ENCODE assay signal across 8 cellular contexts in the genomic region with DNA sequence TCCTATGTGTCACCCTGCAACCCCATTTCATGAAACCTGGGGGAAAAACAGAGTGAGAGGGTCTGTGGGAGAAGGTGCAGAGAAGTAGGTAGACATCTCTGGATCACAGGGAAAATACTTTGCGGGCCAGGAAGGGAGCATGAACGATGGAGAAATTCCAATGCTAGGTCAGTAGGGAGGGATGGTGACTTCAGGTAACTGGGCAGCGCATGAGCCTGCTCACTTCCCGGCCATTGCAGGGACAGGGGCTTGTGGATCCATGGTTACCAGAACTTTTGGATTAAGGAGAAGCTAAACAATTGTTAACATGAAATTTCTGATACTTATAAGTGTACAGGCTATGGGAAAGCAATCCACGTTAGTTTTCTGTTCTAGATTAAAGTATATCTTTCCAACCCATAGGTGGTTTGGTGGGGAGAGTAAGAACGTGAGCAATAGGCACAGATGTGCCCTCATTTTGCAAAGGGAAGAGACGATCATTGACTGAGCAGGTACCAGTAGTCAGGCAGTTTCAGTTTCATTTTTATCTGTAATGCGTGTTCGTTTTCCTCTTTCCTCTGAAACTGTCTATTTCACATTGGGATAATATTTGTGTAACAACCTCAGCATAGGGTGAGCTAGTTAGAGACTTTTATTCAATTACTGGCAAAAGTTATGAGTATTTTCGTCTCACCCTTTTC.
A peak's percentile ranks its signal among the peaks of the same experiment; 100 is the strongest.
DNase-seq lines count a peak whose midpoint lies in the region; ATAC-seq and TF ChIP-seq lines count a peak whose summit lies in the region.

No MANE protein-coding gene starts in this region.

- CTCF ChIA-PET in mammary epithelial cell (lab: Charles Lee; ENCODE audit: low non-redundant PET) (no interaction called here), RWPE1 (lab: Yijun Ruan, JAX) (interaction anchor here (0.6 kb wide), 1 partner anchor 120 kb away, joined by 3 read pairs; no protein-coding TSS in a partner anchor)

- no peak overlapping the region for H2AFZ ChIP-seq in mammary epithelial cell (ENCODE audit: low read depth, low read length)

- H3K36me3 ChIP-seq in BLaER1 (no peaks in the 10 kb centered on the region), mammary epithelial cell (ENCODE audit: insufficient read depth, low read length) (no peaks in the 10 kb centered on the region), left lung (no peaks in the 10 kb centered on the region)

- H3K9ac ChIP-seq in BLaER1 = no peak overlapping the region
- H3K9ac ChIP-seq in mammary epithelial cell (ENCODE audit: insufficient read depth, low read length) = no peak overlapping the region

- DNase-seq in mammary epithelial cell (no peak), left lung (no peak), RWPE1 (ENCODE audit: low spot score) (no peak), NCI-H226 (no peak), HK-2 (ENCODE audit: unreplicated experiment) (no peak)

- POLR2A ChIA-PET in RWPE1 (lab: Yijun Ruan, JAX; ENCODE audit: low non-redundant PET) = no interaction called here

- ATAC-seq in GM19372 (IDR thresholded peaks at IDR 0.05; ENCODE audit: low read depth, unreplicated experiment) = peak; percentile 77
- ATAC-seq in HG03439 (IDR thresholded peaks at IDR 0.05; ENCODE audit: unreplicated experiment) = peak; percentile 70
- no peak for ATAC-seq in left lung

- H4K20me1 ChIP-seq in BLaER1 = no peaks in the 10 kb centered on the region
- no peaks in the 10 kb centered on the region for H4K20me1 ChIP-seq in mammary epithelial cell (ENCODE audit: insufficient read depth, low read length)

- BruUV-seq in mammary epithelial cell (replicated peaks; lab: Mats Ljungman, UMichigan) = no TSS peak

- no peak for TF ChIP-seq CTCF in mammary epithelial cell (conservative IDR thresholded peaks at IDR 0.05 in 1 of 2, IDR thresholded peaks at IDR 0.05 in 1 of 2; ENCODE audit: extremely low read depth in 1 of 2, insufficient read depth in 1 of 2, low read depth in 1 of 2, low read length in 2 of 2)
- no peak for TF ChIP-seq CTCF in left lung (IDR thresholded peaks at IDR 0.05)
- no peak for TF ChIP-seq CTCF in RWPE1 (conservative IDR thresholded peaks at IDR 0.05; ENCODE audit: low read depth)

- H3K4me1 ChIP-seq in BLaER1 (peaks cover 17% of the 10 kb centered on the region), mammary epithelial cell (ENCODE audit: insufficient read depth, low read length) (no peaks in the 10 kb centered on the region), left lung (no peaks in the 10 kb centered on the region)

- no peaks in the 10 kb centered on the region for H3K27me3 ChIP-seq in BLaER1
- no peaks in the 10 kb centered on the region for H3K27me3 ChIP-seq in mammary epithelial cell (ENCODE audit: insufficient read depth, low read length)
- H3K27me3 ChIP-seq in left lung = no peaks in the 10 kb centered on the region

- dilution Hi-C loops in mammary epithelial cell (cut with HindIII; ENCODE audit: low sequenced_read_pairs) = no loop called here

- H3K4me2 ChIP-seq in BLaER1 (peak overlapping the region; percentile 75), mammary epithelial cell (ENCODE audit: insufficient read depth, low read depth, low read length) (peak overlapping the region; percentile 18)

- no peaks in the 10 kb centered on the region for H3K79me2 ChIP-seq in mammary epithelial cell (ENCODE audit: insufficient read depth, low read length)

- intact Hi-C loops in mammary epithelial cell (cut with micrococcal nuclease) (no loop called here), left lung (cut with DNase I) (no loop called here)

- peak overlapping the region; percentile 44; the same call in 1 of the 2 replicates for H3K27ac ChIP-seq in BLaER1
- no peak overlapping the region for H3K27ac ChIP-seq in mammary epithelial cell (ENCODE audit: insufficient read depth, low read depth, low read length)
- no peak overlapping the region for H3K27ac ChIP-seq in left lung
- no peak overlapping the region for H3K27ac ChIP-seq in RWPE1

- 62% methylated on average over 10 of the region's 10 CpGs for WGBS in mammary epithelial cell (ENCODE audit: low coverage, missing lambda C conversion rate)

- H3K9me3 ChIP-seq in BLaER1 = no peaks in the 10 kb centered on the region
- H3K9me3 ChIP-seq in mammary epithelial cell (replicated peaks; ENCODE audit: insufficient read depth, low read length) = no peaks in the 10 kb centered on the region
- H3K9me3 ChIP-seq in left lung = no peaks in the 10 kb centered on the region

- in situ Hi-C loops in mammary epithelial cell (cut with MboI; ENCODE audit: low sequenced_read_pairs in 2 of 2) = no loop called here

- H3K4me3 ChIP-seq in BLaER1 (peak overlapping the region; percentile 42), mammary epithelial cell (replicated peaks in 1 of 3; ENCODE audit: insufficient read depth in 1 of 3, low read depth in 2 of 3, low read length in 3 of 3) (no peak overlapping the region), left lung (no peak overlapping the region)
